ENCODE assay signal across 16 cellular contexts in genomic region chr14:50340945-50341344, GRCh38. TPM values are rescaled to one million over a fixed set of nuclear protein-coding genes. Genes with fewer than 3 reads are reported as not detected.
DNase-seq lines count a peak whose midpoint lies in the region; ATAC-seq and TF ChIP-seq lines count a peak whose summit lies in the region.
"Had no signal": no experiment of that assay in that cellular context is flagged by ENCODE, and none has a peak within 500 bp of the region (broad histone marks: within the 10 kb centered on the region; RNA-seq: fewer than 3 reads in every experiment).

No MANE protein-coding gene starts in this region.

- no peaks in the 10 kb centered on the region for H3K9me2 ChIP-seq in HCT116 (ENCODE audit: insufficient read depth)

- H2BK15ac ChIP-seq in mesendoderm (replicated peaks; ENCODE audit: low read depth), result no peak overlapping the region

- no peak overlapping the region for H2BK5ac ChIP-seq in mesendoderm (ENCODE audit: low read length)

- CTCF ChIA-PET in HCT116 (lab: Charles Lee), result no interaction called here

- POLR2A ChIA-PET in HCT116 (lab: Charles Lee), result no interaction called here

- no peak overlapping the region for H3K23ac ChIP-seq in mesendoderm (ENCODE audit: low read length)

- peak; percentile 70 for ATAC-seq in HCT116
- ATAC-seq in HG03432 (IDR thresholded peaks at IDR 0.05; ENCODE audit: unreplicated experiment), result no peak

- no peak overlapping the region for H3K4ac ChIP-seq in mesendoderm (ENCODE audit: low read depth, low read length)

- H3K18ac ChIP-seq in mesendoderm (ENCODE audit: low read length), result no peak overlapping the region

- H3K9ac ChIP-seq in HCT116 (ENCODE audit: low read length) (no peak overlapping the region), mesendoderm (ENCODE audit: low read length) (no peak overlapping the region)

- H2AK5ac ChIP-seq in mesendoderm (ENCODE audit: low read length), result no peak overlapping the region

- H3K56ac ChIP-seq in mesendoderm (ENCODE audit: low read length), result no peak overlapping the region

- no TSS peak for BruUV-seq in HCT116 (replicated peaks; lab: Mats Ljungman, UMichigan)

- WGBS in mesendoderm (ENCODE audit: extremely low coverage, insufficient coverage, low lambda C conversion rate), result no CpG with 5 or more reads among the region's 9 CpGs

- H3K79me1 ChIP-seq in mesendoderm (ENCODE audit: low read length), result no peaks in the 10 kb centered on the region

- no peak overlapping the region for H3K4me3 ChIP-seq in HCT116 (replicated peaks in 1 of 2; ENCODE audit: low read depth in 1 of 2, low read length in 2 of 2)
- no peak overlapping the region for H3K4me3 ChIP-seq in WERI-Rb-1 (ENCODE audit: low read depth, low read length)
- H3K4me3 ChIP-seq in mesendoderm (ENCODE audit: low read length), result no peak overlapping the region
- H3K4me3 ChIP-seq: cardiac muscle cell, right atrium auricular region, SJCRH30 had no signal

- TF ChIP-seq CTCF in HCT116 (IDR thresholded peaks at IDR 0.05 in 2 of 3, conservative IDR thresholded peaks at IDR 0.05 in 1 of 3; ENCODE audit: borderline replicate concordance in 1 of 3, insufficient read depth in 1 of 3, low read depth in 2 of 3, low read length in 2 of 3) (peak in 2 of 3 experiments; percentile 31 to 43; a peak in 4 of 6 replicates), WERI-Rb-1 (IDR thresholded peaks at IDR 0.05; ENCODE audit: low read depth, low read length) (peak; percentile 64)

- no peak overlapping the region for H3K27ac ChIP-seq in HCT116 (ENCODE audit: low read depth, low read length)
- H3K27ac ChIP-seq in WERI-Rb-1, result no peak overlapping the region
- no peak overlapping the region for H3K27ac ChIP-seq in mesendoderm (ENCODE audit: low read depth, low read length)
- H3K27ac ChIP-seq: cardiac muscle cell, SJCRH30 had no signal

- intact Hi-C loops in HCT116 (cut with micrococcal nuclease), result no loop called here

- no peak for TF ChIP-seq POLR2A in HCT116 (IDR thresholded peaks at IDR 0.05; ENCODE audit: borderline replicate concordance, extremely low read depth, insufficient read depth, insufficient read length)

- no peak for TF ChIP-seq RAD21 in HCT116 (IDR thresholded peaks at IDR 0.05; ENCODE audit: low read depth)

- peak; percentile 48 for DNase-seq in D341Med (ENCODE audit: low spot score)
- DNase-seq in HCT116 (ENCODE audit: low read depth, low spot score), result no peak
- DNase-seq in WERI-Rb-1, result peak; percentile 53
- DNase-seq in mesendoderm, result peak; percentile 33
- DNase-seq in NCI-H526 (lab: John Stamatoyannopoulos, UW), result no peak
- no peak for DNase-seq in stimulated activated naive CD4-positive, alpha-beta T cell (lab: John Stamatoyannopoulos, UW)
- DNase-seq in NCI-H2196 (lab: John Stamatoyannopoulos, UW; ENCODE audit: unreplicated experiment), result no peak
- DNase-seq: activated naive CD4-positive, alpha-beta T cell treated with anti-CD3 and anti-CD28 coated beads, Interleukin-2, amount 10 ng/mL, durations not matched to agents 7 days and 5 days; GF-D8; NCI-H187; NCI-H774; stimulated activated naive CD4-positive, alpha-beta T cell treated with Interleukin-2 at 50 U/mL for 16 hours had no signal

- H3K36me3 ChIP-seq in HCT116 (ENCODE audit: control insufficient read depth in 1 of 2, insufficient read depth in 2 of 2, low read length in 2 of 2) (no peaks in the 10 kb centered on the region), WERI-Rb-1 (no peaks in the 10 kb centered on the region), mesendoderm (ENCODE audit: control insufficient read depth, insufficient read depth, low read length) (no peaks in the 10 kb centered on the region)
- H3K36me3 ChIP-seq: cardiac muscle cell, right atrium auricular region, SJCRH30 had no signal

- no peaks in the 10 kb centered on the region for H3K9me3 ChIP-seq in HCT116 (ENCODE audit: control insufficient read depth in 1 of 2, insufficient read depth in 1 of 2, low read depth in 1 of 2, low read length in 2 of 2)
- no peaks in the 10 kb centered on the region for H3K9me3 ChIP-seq in WERI-Rb-1 (ENCODE audit: severe bottlenecking)
- H3K9me3 ChIP-seq: right atrium auricular region, SJCRH30 had no signal

- no peaks in the 10 kb centered on the region for H3K4me1 ChIP-seq in HCT116 (ENCODE audit: control insufficient read depth in 1 of 2, insufficient read depth in 2 of 2, low read length in 2 of 2)
- no peaks in the 10 kb centered on the region for H3K4me1 ChIP-seq in mesendoderm (ENCODE audit: control insufficient read depth, low read depth, low read length)

- no peak overlapping the region for H4K5ac ChIP-seq in mesendoderm (ENCODE audit: low read length)

- RAD21 ChIA-PET in HCT116 (lab: Charles Lee; ENCODE audit: low non-redundant PET in 1 of 2, low total read pairs in 2 of 2, uncharacterized antibody in 2 of 2, unreplicated experiment in 2 of 2), result no interaction called here

- no peaks in the 10 kb centered on the region for H4K20me1 ChIP-seq in HCT116 (ENCODE audit: insufficient read depth)

- H2AFZ ChIP-seq in HCT116 (ENCODE audit: low read depth, low read length, poor library complexity, severe bottlenecking), result no peak overlapping the region

- no peak overlapping the region for H2BK120ac ChIP-seq in mesendoderm (ENCODE audit: low read depth, low read length)

- no peak overlapping the region for H4K8ac ChIP-seq in mesendoderm (ENCODE audit: low read depth, low read length)

- H3K27me3 ChIP-seq in HCT116 (ENCODE audit: insufficient read depth, low read length) (no peaks in the 10 kb centered on the region), WERI-Rb-1 (ENCODE audit: insufficient read depth, low read depth, severe bottlenecking) (no peaks in the 10 kb centered on the region), mesendoderm (ENCODE audit: insufficient read depth, low read length, poor library complexity) (no peaks in the 10 kb centered on the region)
- H3K27me3 ChIP-seq: cardiac muscle cell, right atrium auricular region, SJCRH30 had no signal

- H3K79me2 ChIP-seq in HCT116 (ENCODE audit: insufficient read depth, low read length), result no peaks in the 10 kb centered on the region
- H3K79me2 ChIP-seq in mesendoderm (ENCODE audit: control insufficient read depth, insufficient read depth, low read length), result no peaks in the 10 kb centered on the region

- no peak overlapping the region for H3K4me2 ChIP-seq in HCT116 (ENCODE audit: low read length)
- no peak overlapping the region for H3K4me2 ChIP-seq in mesendoderm (ENCODE audit: low read length)

TF ChIP-seq in HCT116, 20 proteins besides CTCF, POLR2A, EP300 and RAD21:
- no peak for TF ChIP-seq ATF3 (IDR thresholded peaks at IDR 0.05)
- TF ChIP-seq ELF1 (IDR thresholded peaks at IDR 0.05; ENCODE audit: borderline replicate concordance, low read depth), result no peak
- TF ChIP-seq CBX3 (IDR thresholded peaks at IDR 0.05; ENCODE audit: low read depth), result no peak
- TF ChIP-seq ZNF274 (IDR thresholded peaks at IDR 0.05; ENCODE audit: low read depth, low read length), result no peak
- TF ChIP-seq EGR1 (IDR thresholded peaks at IDR 0.05; ENCODE audit: low read depth), result no peak
- no peak for TF ChIP-seq EZH2phosphoT487 (IDR thresholded peaks at IDR 0.05; ENCODE audit: borderline replicate concordance)
- no peak for TF ChIP-seq CEBPB (IDR thresholded peaks at IDR 0.05; ENCODE audit: low read depth)
- TF ChIP-seq JUND (IDR thresholded peaks at IDR 0.05), result no peak
- no peak for TF ChIP-seq ZFX (IDR thresholded peaks at IDR 0.05)

RNA-seq across cellular contexts. Expression of gene DMAC2L, which starts 28.8 kb away (rescaled TPM):
- 8.9 TPM for total RNA-seq in HCT116 (2021; ENCODE audit: unreplicated experiment)
- polyA plus RNA-seq in HCT116 (2012), result 5.5 and 6.4 TPM in 2 replicates
- 8.8 TPM for polyA plus RNA-seq in mesendoderm (2013, experiment 1 of 2)
- polyA plus RNA-seq in mesendoderm (2013, experiment 2 of 2), result 8.4 TPM

RNA-seq across cellular contexts. Expression of gene L2HGDH, which starts 28.9 kb away (rescaled TPM):
- total RNA-seq in HCT116 (2021; ENCODE audit: unreplicated experiment), result 16.9 TPM
- polyA plus RNA-seq in HCT116 (2012), result 9.5 and 9.9 TPM in 2 replicates
- polyA plus RNA-seq in mesendoderm (2013, experiment 1 of 2), result 11.2 TPM
- 11.8 TPM for polyA plus RNA-seq in mesendoderm (2013, experiment 2 of 2)

RNA-seq across cellular contexts. Expression of gene CDKL1, which starts 55.7 kb away (rescaled TPM):
- 7.1 TPM for total RNA-seq in HCT116 (2021; ENCODE audit: unreplicated experiment)
- polyA plus RNA-seq in HCT116 (2012), result 5.2 and 6.2 TPM in 2 replicates
- polyA plus RNA-seq in mesendoderm (2013, experiment 1 of 2), result 0.84 TPM
- 0.97 TPM for polyA plus RNA-seq in mesendoderm (2013, experiment 2 of 2)

Comparison
In these comparisons a context has a peak if more than half of its experiments do, and no peak if none do; other contexts are left out.
1. DNase-seq: peak in D341Med (single experiment), WERI-Rb-1 (single experiment) and mesendoderm (single experiment); none in HCT116 (single experiment), NCI-H526 (0 of 2), stimulated activated naive CD4-positive, alpha-beta T cell (0 of 6) and NCI-H2196 (single experiment).